12 cellular contexts compared by ENCODE assay signal in the genomic region with DNA sequence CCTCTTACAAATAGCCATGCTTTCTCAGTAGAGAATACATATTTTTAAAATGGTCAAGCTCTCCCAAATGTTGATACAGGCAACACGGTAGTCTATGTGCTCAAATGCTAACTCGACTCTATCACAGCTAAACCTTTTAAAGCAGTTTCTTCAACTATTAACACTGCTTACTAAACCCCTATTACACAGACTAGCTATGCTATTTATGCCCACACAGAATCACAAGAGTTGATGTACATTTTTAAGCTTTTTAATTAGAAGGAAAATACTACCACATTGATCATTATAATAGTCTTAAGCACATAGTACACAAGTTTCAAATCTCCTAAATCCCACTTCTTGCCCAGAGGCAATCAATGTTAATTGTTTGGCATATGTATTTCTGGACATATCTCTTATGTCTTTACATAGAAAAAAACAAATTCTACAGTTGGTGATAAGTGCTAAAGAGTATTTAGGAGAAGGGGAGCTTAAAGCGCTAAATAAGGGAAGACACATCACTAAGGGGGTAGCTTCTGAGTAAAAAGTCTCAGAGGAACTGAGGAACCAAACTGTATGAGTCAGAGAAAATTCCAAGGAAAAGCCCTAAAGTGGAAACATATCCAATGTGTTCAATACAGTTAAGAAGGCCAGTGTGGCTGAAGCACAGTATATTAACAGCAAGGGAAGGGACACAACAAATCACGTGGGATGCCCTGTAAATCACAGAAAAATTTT. TPM values are rescaled to one million over a fixed set of nuclear protein-coding genes. Genes with fewer than 3 reads are reported as not detected.
DNase-seq lines count a peak whose midpoint lies in the region; ATAC-seq and TF ChIP-seq lines count a peak whose summit lies in the region.
"Had no signal": no experiment of that assay in that cellular context is flagged by ENCODE, and none has a peak within 500 bp of the region (broad histone marks: within the 10 kb centered on the region; RNA-seq: fewer than 3 reads in every experiment).

No MANE protein-coding gene starts in this region.

- no peak for DNase-seq in activated CD4-positive, alpha-beta T cell treated with anti-CD3 and anti-CD28 coated beads for 36 hours
- DNase-seq in activated CD4-positive, alpha-beta T cell treated with anti-CD3 and anti-CD28 coated beads, Interleukin-2, amount 50 U/mL, for 1 hour, result no peak
- DNase-seq in OCI-LY7 (ENCODE audit: low spot score) (no peak), dedifferentiated amniotic fluid mesenchymal stem cell (ENCODE audit: extremely low spot score) (peak; percentile 17), trophoblast cell (peak in 1 of 2 donors; percentile 54), neuronal stem cell (ENCODE audit: low spot score) (no peak)
- DNase-seq: activated CD4-positive, CD25-positive, alpha-beta regulatory T cell; NCI-H1048; stimulated activated CD4-positive, alpha-beta T cell treated with anti-CD3 and anti-CD28 coated beads, Interleukin-4, amount 100 ng/mL, for 4 hours; uterus had no signal

- H3K9me3 ChIP-seq in OCI-LY7 (ENCODE audit: low read length), result 0 out of 2 replicates have a peak, but pooled peaks cover 2% of the 10 kb centered on the region
- H3K9me3 ChIP-seq in trophoblast cell (ENCODE audit: insufficient read depth, low read depth, low read length), result no peaks in the 10 kb centered on the region
- peaks cover 0 to 9% of the 10 kb centered on the region in 2 donors for H3K9me3 ChIP-seq in neuronal stem cell (replicated peaks in 1 of 2; ENCODE audit: control insufficient read depth in 2 of 2, insufficient read depth in 1 of 2, low read depth in 1 of 2, low read length in 2 of 2)
- H3K9me3 ChIP-seq: uterus had no signal

- H3K4me2 ChIP-seq in OCI-LY7 (ENCODE audit: low read length) (no peak overlapping the region), trophoblast cell (ENCODE audit: low read length) (no peak overlapping the region), neuronal stem cell (ENCODE audit: insufficient read depth, low read length, poor library complexity, severe bottlenecking) (no peak overlapping the region)

- H4K91ac ChIP-seq in trophoblast cell (ENCODE audit: low read depth, low read length) (no peak overlapping the region), neuronal stem cell (ENCODE audit: low read depth, low read length, poor library complexity) (no peak overlapping the region)

- H2AK5ac ChIP-seq in trophoblast cell (ENCODE audit: low read length) (no peak overlapping the region), neuronal stem cell (ENCODE audit: low read depth, low read length) (no peak overlapping the region)

- TF ChIP-seq CTCF in OCI-LY7 (conservative IDR thresholded peaks at IDR 0.05; ENCODE audit: low read length), result no peak

- H3K4ac ChIP-seq in trophoblast cell (ENCODE audit: low read depth, low read length), result peak overlapping the region; percentile 94
- H3K4ac ChIP-seq in neuronal stem cell (ENCODE audit: low read length), result no peak overlapping the region

- BruUV-seq in OCI-LY7 (replicated peaks; lab: Mats Ljungman, UMichigan), result TSS peak; percentile 0

- no peak overlapping the region for H3K9ac ChIP-seq in trophoblast cell (ENCODE audit: low read length)
- no peak overlapping the region for H3K9ac ChIP-seq in neuronal stem cell (ENCODE audit: low read depth, low read length, poor library complexity)

- no peak overlapping the region for H2BK15ac ChIP-seq in neuronal stem cell (ENCODE audit: low read length)

- no peak overlapping the region for H3K27ac ChIP-seq in OCI-LY7 (ENCODE audit: low read depth, low read length, poor library complexity, severe bottlenecking)
- no peak overlapping the region for H3K27ac ChIP-seq in trophoblast cell (ENCODE audit: low read depth, low read length)
- H3K27ac ChIP-seq in neuronal stem cell (replicated peaks; ENCODE audit: low read length), result no peak overlapping the region
- H3K27ac ChIP-seq: uterus had no signal

- WGBS in trophoblast cell (ENCODE audit: extremely low coverage, insufficient coverage, insufficient read length), result no CpG with 5 or more reads among the region's 4 CpGs
- WGBS in neuronal stem cell (ENCODE audit: extremely low coverage in 2 of 2, insufficient read length in 2 of 2, insufficient replicate concordance in 1 of 2), 2 donors, result no CpG with 5 or more reads among the region's 4 CpGs

- POLR2A ChIA-PET in activated CD4-positive, alpha-beta T cell treated with anti-CD3 and anti-CD28 coated beads for 36 hours (lab: Charles Lee), result interaction anchor here (0.6 to 4.8 kb wide), 7 partner anchors 7 to 166 kb away, joined by 3 to 28 read pairs (median 4); no protein-coding TSS in a partner anchor
- POLR2A ChIA-PET in OCI-LY7 (lab: Charles Lee), result interaction anchor here (0.5 to 3.3 kb wide), 6 partner anchors 9 to 151 kb away, joined by 3 to 23 read pairs (median 3); no protein-coding TSS in a partner anchor

- H3K9me3 Mint-ChIP-seq in activated CD4-positive, alpha-beta T cell treated with anti-CD3 and anti-CD28 coated beads for 36 hours (ENCODE audit: low read depth), result no peaks in the 10 kb centered on the region

- no peaks in the 10 kb centered on the region for H3K9me2 ChIP-seq in OCI-LY7 (ENCODE audit: insufficient read depth, low read length)

- H2AFZ ChIP-seq in OCI-LY7 (ENCODE audit: low read length), result no peak overlapping the region
- H2AFZ ChIP-seq in trophoblast cell (ENCODE audit: insufficient read depth, low read length, poor library complexity), result no peak overlapping the region
- H2AFZ ChIP-seq in neuronal stem cell (ENCODE audit: low read length), result no peak overlapping the region

- ATAC-seq in activated CD4-positive, alpha-beta T cell treated with anti-CD3 and anti-CD28 coated beads for 36 hours, result no peak
- no peak for ATAC-seq in GM18873 (IDR thresholded peaks at IDR 0.05; ENCODE audit: low FRiP score, unreplicated experiment)
- no peak for ATAC-seq in HG02885 (IDR thresholded peaks at IDR 0.05; ENCODE audit: poor library complexity, unreplicated experiment)

- intact Hi-C loops in activated CD4-positive, alpha-beta T cell treated with anti-CD3 and anti-CD28 coated beads for 36 hours (cut with DNase I, micrococcal nuclease), result no loop called here
- intact Hi-C loops in OCI-LY7 (cut with micrococcal nuclease; ENCODE audit: unreplicated experiment), result no loop called here

- H3K79me2 ChIP-seq in OCI-LY7 (ENCODE audit: insufficient read depth, low read depth, low read length), result peaks cover 100% of the 10 kb centered on the region
- H3K79me2 ChIP-seq in trophoblast cell (ENCODE audit: control insufficient read depth, insufficient read depth, low read length, poor library complexity), result peaks cover 18% of the 10 kb centered on the region

- H3K79me1 ChIP-seq in trophoblast cell (ENCODE audit: low read length) (no peaks in the 10 kb centered on the region), neuronal stem cell (ENCODE audit: low read depth, low read length) (peaks cover 4% of the 10 kb centered on the region)

- H3K27me3 ChIP-seq in trophoblast cell (ENCODE audit: insufficient read depth, low read length), result no peaks in the 10 kb centered on the region
- no peaks in the 10 kb centered on the region for H3K27me3 ChIP-seq in neuronal stem cell (ENCODE audit: control insufficient read depth in 3 of 3, insufficient read depth in 3 of 3, low read depth in 1 of 3, low read length in 3 of 3)
- H3K27me3 ChIP-seq: uterus had no signal

- H3K4me3 Mint-ChIP-seq in activated CD4-positive, alpha-beta T cell treated with anti-CD3 and anti-CD28 coated beads for 36 hours, result peak overlapping the region; percentile 36

- peaks cover 78% of the 10 kb centered on the region for H3K36me3 Mint-ChIP-seq in activated CD4-positive, alpha-beta T cell treated with anti-CD3 and anti-CD28 coated beads for 36 hours (ENCODE audit: low read depth)

- peaks cover 66% of the 10 kb centered on the region for H4K20me1 ChIP-seq in OCI-LY7 (ENCODE audit: insufficient read depth, low read length)

- H3K36me3 ChIP-seq in OCI-LY7 (ENCODE audit: insufficient read depth, low read length), result peaks cover 99% of the 10 kb centered on the region
- peaks cover 34 to 47% of the 10 kb centered on the region in 2 experiments for H3K36me3 ChIP-seq in trophoblast cell (ENCODE audit: control insufficient read depth in 1 of 2, insufficient read depth in 2 of 2, low read length in 2 of 2)
- H3K36me3 ChIP-seq in neuronal stem cell (replicated peaks in 1 of 2; ENCODE audit: control insufficient read depth in 2 of 2, insufficient read depth in 2 of 2, low read length in 2 of 2), result peaks cover 17 to 98% of the 10 kb centered on the region in 2 donors
- H3K36me3 ChIP-seq: uterus had no signal

- H3K18ac ChIP-seq in trophoblast cell (ENCODE audit: low read length) (no peak overlapping the region), neuronal stem cell (ENCODE audit: low read length) (no peak overlapping the region)

- H3K4me1 ChIP-seq in OCI-LY7 (ENCODE audit: insufficient read depth, low read length, poor library complexity, severe bottlenecking), result peaks cover 16% of the 10 kb centered on the region
- H3K4me1 ChIP-seq in trophoblast cell (ENCODE audit: control insufficient read depth in 1 of 2, insufficient read depth in 2 of 2, low read length in 2 of 2), result no peaks in the 10 kb centered on the region
- H3K4me1 ChIP-seq in neuronal stem cell (ENCODE audit: control insufficient read depth in 2 of 2, insufficient read depth in 1 of 2, low read depth in 1 of 2, low read length in 2 of 2), result no peaks in the 10 kb centered on the region

- H4K8ac ChIP-seq in trophoblast cell (ENCODE audit: low read depth, low read length), result no peak overlapping the region
- no peak overlapping the region for H4K8ac ChIP-seq in neuronal stem cell (ENCODE audit: low read depth, low read length)

- H3K4me3 ChIP-seq in OCI-LY7 (ENCODE audit: low read depth, low read length, poor library complexity, severe bottlenecking) (no peak overlapping the region), trophoblast cell (ENCODE audit: low read depth, low read length) (no peak overlapping the region), neuronal stem cell (ENCODE audit: low read length in 2 of 2) (no peak overlapping the region)
- H3K4me3 ChIP-seq: uterus had no signal

- H3K23ac ChIP-seq in trophoblast cell (ENCODE audit: low read length), result no peak overlapping the region
- no peak overlapping the region for H3K23ac ChIP-seq in neuronal stem cell (ENCODE audit: low read depth, low read length, poor library complexity)

- CTCF ChIA-PET in activated CD4-positive, alpha-beta T cell treated with anti-CD3 and anti-CD28 coated beads for 36 hours (lab: Charles Lee), result interaction anchor here (0.6 to 3.4 kb wide), 11 partner anchors 9 to 1314 kb away, joined by 3 to 15 read pairs (median 3); no protein-coding TSS in a partner anchor
- CTCF ChIA-PET in OCI-LY7 (lab: Charles Lee; ENCODE audit: unreplicated experiment), result no interaction called here

- H3K4me1 Mint-ChIP-seq in activated CD4-positive, alpha-beta T cell treated with anti-CD3 and anti-CD28 coated beads for 36 hours, result peaks cover 74% of the 10 kb centered on the region

- no peak overlapping the region for H3K14ac ChIP-seq in trophoblast cell (ENCODE audit: low read length)
- H3K14ac ChIP-seq in neuronal stem cell (ENCODE audit: low read length), result no peak overlapping the region

- H2BK5ac ChIP-seq in trophoblast cell (ENCODE audit: low read depth, low read length, poor library complexity) (no peak overlapping the region), neuronal stem cell (ENCODE audit: low read length) (no peak overlapping the region)

- no peaks in the 10 kb centered on the region for H3K27me3 Mint-ChIP-seq in activated CD4-positive, alpha-beta T cell treated with anti-CD3 and anti-CD28 coated beads for 36 hours

- H2BK120ac ChIP-seq in trophoblast cell (ENCODE audit: insufficient read depth, low read length, poor library complexity) (no peak overlapping the region), neuronal stem cell (ENCODE audit: low read depth, low read length) (no peak overlapping the region)

- H3K27ac Mint-ChIP-seq in activated CD4-positive, alpha-beta T cell treated with anti-CD3 and anti-CD28 coated beads for 36 hours, result peak overlapping the region; percentile 58

- no peak overlapping the region for H4K12ac ChIP-seq in trophoblast cell (ENCODE audit: low read depth, low read length)

- H2BK12ac ChIP-seq in trophoblast cell (ENCODE audit: low read length), result no peak overlapping the region
- no peak overlapping the region for H2BK12ac ChIP-seq in neuronal stem cell (ENCODE audit: low read length)

RNA-seq across cellular contexts. Expression of a gene that starts 13.7 kb away (rescaled TPM):
- 1,000 to 10,000 TPM; 1,155 to 1,665 TPM for total RNA-seq in activated CD4-positive, alpha-beta T cell treated with anti-CD3 and anti-CD28 coated beads for 36 hours
- total RNA-seq in OCI-LY7 (2014; rRNA removed; shearing (Covaris generic)), result 887 and 1,000 TPM in 2 replicates
- total RNA-seq in OCI-LY7 (2022), result 897 and 969 TPM in 2 replicates
- 959 and 960 TPM in 2 replicates for polyA plus RNA-seq in trophoblast cell (2013)
- polyA plus RNA-seq in neuronal stem cell (2013, experiment 1 of 2), result 1,431 TPM
- polyA plus RNA-seq in neuronal stem cell (2013, experiment 2 of 2), result 1,443 TPM

RNA-seq across cellular contexts. Expression of a gene that starts 24.3 kb away (rescaled TPM):
- total RNA-seq in activated CD4-positive, alpha-beta T cell treated with anti-CD3 and anti-CD28 coated beads for 36 hours, result under 1 TPM; 0.14 to 0.21 TPM
- 0.13 TPM in 1 of 2 replicates, not detected in the other for total RNA-seq in OCI-LY7 (2014; rRNA removed; shearing (Covaris generic))
- total RNA-seq in OCI-LY7 (2022), result 0.39 and 0.51 TPM in 2 replicates
- polyA plus RNA-seq in trophoblast cell (2013), result 0.01 TPM in 1 of 2 replicates, not detected in the other
- not detected for polyA plus RNA-seq in neuronal stem cell (2013, experiment 1 of 2)
- polyA plus RNA-seq in neuronal stem cell (2013, experiment 2 of 2), result not detected
